In genomic region chr7:136189506-136189998, GRCh38 we compare ENCODE assay signal across 32 cellular contexts.
"Had no signal": no experiment of that assay in that cellular context is flagged by ENCODE, and none has a peak within 500 bp of the region (broad histone marks: within the 10 kb centered on the region; RNA-seq: fewer than 3 reads in every experiment).

No MANE protein-coding gene starts in this region.

- FAIRE-seq: TTC549 had no signal

- H3K27me3 ChIP-seq: brain microvascular endothelial cell, cardiac muscle cell, Peyer's patch, SJSA1 had no signal

- DNase-seq: activated B cell treated with CpG ODN at 0.5 μM for 24 hours; activated CD4-positive, alpha-beta memory T cell treated with anti-CD3 and anti-CD28 coated beads, Interleukin-2, amount 10 ng/mL, durations not matched to agents 7 days and 5 days; activated CD4-positive, alpha-beta T cell treated with anti-CD3 and anti-CD28 coated beads for 48 hours; activated CD4-positive, CD25-positive, alpha-beta regulatory T cell treated with anti-CD3 and anti-CD28 coated beads, Interleukin-2, amount 50 U/mL, for 72 hours; activated CD8-positive, alpha-beta memory T cell treated with anti-CD3 and anti-CD28 coated beads for 24 hours; activated CD8-positive, alpha-beta memory T cell treated with anti-CD3 and anti-CD28 coated beads, Interleukin-2, amount 10 ng/mL, durations not matched to agents 7 days and 5 days; activated CD8-positive, alpha-beta memory T cell treated with anti-CD3 and anti-CD28 coated beads, Interleukin-2, amount 50 U/mL, for 48 hours; activated effector memory CD4-positive, alpha-beta T cell treated with Interleukin-2 at 50 U/mL for 16 hours; activated naive CD4-positive, alpha-beta T cell treated with anti-CD3 and anti-CD28 coated beads, Interleukin-2, amount 10 ng/mL, durations not matched to agents 7 days and 5 days; activated naive CD8-positive, alpha-beta T cell treated with anti-CD3 and anti-CD28 coated beads, Interleukin-2, amount 50 U/mL, for 24 hours; activated T-cell treated with anti-CD3 and anti-CD28 coated beads, Interleukin-2, amount 50 U/mL, for 48 hours; aorta; brain microvascular endothelial cell; Kasumi-1; MM.1S; MV-4-11; NCI-H1092; NCI-H1436 treated with DMSO at 0.1 percent for 48 hours; NCI-H1694 treated with DMSO at 0.1 percent for 48 hours; NCI-H2029; NCI-H2107; NCI-H2171; NCI-H510A; NK-92 treated with Interleukin-12 subunit alpha and Interleukin-12 subunit beta, amount 100 ng/mL, for 24 hours; PC-3; Peyer's patch; RPMI8226; SHP77 treated with DMSO at 0.1 percent for 48 hours; SK-N-SH had no signal

- H3K9me3 ChIP-seq: Peyer's patch, SJSA1 had no signal

- ATAC-seq: activated CD8-positive, alpha-beta memory T cell treated with anti-CD3 and anti-CD28 coated beads, Interleukin-2, amount 10 ng/mL, durations not matched to agents 7 days and 5 days; activated naive CD8-positive, alpha-beta T cell treated with anti-CD3 and anti-CD28 coated beads, Interleukin-2, amount 50 U/mL, for 24 hours; PC-3 had no signal

- H3K4me2 ChIP-seq: SK-N-SH had no signal

- H3K9ac ChIP-seq: SK-N-SH had no signal

- H3K36me3 ChIP-seq: brain microvascular endothelial cell, cardiac muscle cell, Peyer's patch, SJSA1 had no signal

- H3K27ac ChIP-seq: brain microvascular endothelial cell, cardiac muscle cell, Peyer's patch, SJSA1 had no signal

- H3K4me1 ChIP-seq: Peyer's patch, SJSA1 had no signal

- H3K4me3 ChIP-seq: cardiac muscle cell, Peyer's patch, SJSA1 had no signal
